In genomic region chr19:35254341-35255297, GRCh38 we compare ENCODE assay signal across 22 cellular contexts. TPM values are rescaled to one million over a fixed set of nuclear protein-coding genes. Genes with fewer than 3 reads are reported as not detected.
DNase-seq lines count a peak whose midpoint lies in the region; ATAC-seq lines count a peak whose summit lies in the region.
"Had no signal": no experiment of that assay in that cellular context is flagged by ENCODE, and none has a peak within 500 bp of the region (broad histone marks: within the 10 kb centered on the region; RNA-seq: fewer than 3 reads in every experiment).

No MANE protein-coding gene starts in this region.

- H3K27me3 ChIP-seq in right cardiac atrium (ENCODE audit: control insufficient read depth, insufficient read depth), result no peaks in the 10 kb centered on the region
- H3K27me3 ChIP-seq: ascending aorta had no signal

- H3K4me3 Mint-ChIP-seq in activated T-cell treated with anti-CD3 and anti-CD28 coated beads, Interleukin-2, amount 50 U/mL, for 24 hours, result no peak overlapping the region
- H3K4me3 Mint-ChIP-seq in activated T-cell treated with anti-CD3 and anti-CD28 coated beads, Interleukin-2, amount 50 U/mL, for 4 hours, result no peak overlapping the region
- no peak overlapping the region for H3K4me3 Mint-ChIP-seq in stimulated activated effector memory CD8-positive, alpha-beta T cell treated with anti-CD3 and anti-CD28 coated beads, Interleukin-12 subunit alpha, Interleukin-12 subunit beta, amount 100 ng/mL, for 72 hours
- H3K4me3 Mint-ChIP-seq: CD14-positive monocyte had no signal

- peaks cover 4% of the 10 kb centered on the region for H3K27me3 Mint-ChIP-seq in activated T-cell treated with anti-CD3 and anti-CD28 coated beads, Interleukin-2, amount 50 U/mL, for 24 hours
- no peaks in the 10 kb centered on the region for H3K27me3 Mint-ChIP-seq in activated T-cell treated with anti-CD3 and anti-CD28 coated beads, Interleukin-2, amount 50 U/mL, for 4 hours (ENCODE audit: low read depth)

- peaks cover 3% of the 10 kb centered on the region for H3K4me1 ChIP-seq in right cardiac atrium (ENCODE audit: control insufficient read depth, insufficient read depth, low read length)
- H3K4me1 ChIP-seq: ascending aorta had no signal

- no peak overlapping the region for H3K4me3 ChIP-seq in right cardiac atrium (ENCODE audit: low read length)
- H3K4me3 ChIP-seq: ascending aorta had no signal

- H3K27ac ChIP-seq in right cardiac atrium (ENCODE audit: low read length), result peak overlapping the region; percentile 39
- H3K27ac ChIP-seq: ascending aorta had no signal

- H3K4me1 Mint-ChIP-seq in activated T-cell treated with anti-CD3 and anti-CD28 coated beads, Interleukin-2, amount 50 U/mL, for 24 hours (ENCODE audit: low read depth), result peaks cover 38% of the 10 kb centered on the region
- peaks cover 32% of the 10 kb centered on the region for H3K4me1 Mint-ChIP-seq in activated T-cell treated with anti-CD3 and anti-CD28 coated beads, Interleukin-2, amount 50 U/mL, for 4 hours (ENCODE audit: low read depth)
- H3K4me1 Mint-ChIP-seq in stimulated activated effector memory CD8-positive, alpha-beta T cell treated with anti-CD3 and anti-CD28 coated beads, Interleukin-12 subunit alpha, Interleukin-12 subunit beta, amount 100 ng/mL, for 72 hours, result peaks cover 23% of the 10 kb centered on the region

- no peak for ATAC-seq in activated T-cell treated with anti-CD3 and anti-CD28 coated beads, Interleukin-2, amount 50 U/mL, for 4 hours
- peak; percentile 66 to 91 for ATAC-seq in right cardiac atrium
- ATAC-seq in stimulated activated effector memory CD8-positive, alpha-beta T cell treated with anti-CD3 and anti-CD28 coated beads, Interleukin-12 subunit alpha, Interleukin-12 subunit beta, amount 100 ng/mL, for 72 hours, result no peak
- no peak for ATAC-seq in GM19397 (IDR thresholded peaks at IDR 0.05; ENCODE audit: unreplicated experiment)
- ATAC-seq: HCT116 had no signal

- H3K9me3 Mint-ChIP-seq in activated T-cell treated with anti-CD3 and anti-CD28 coated beads, Interleukin-2, amount 50 U/mL, for 24 hours, result no peaks in the 10 kb centered on the region
- no peaks in the 10 kb centered on the region for H3K9me3 Mint-ChIP-seq in activated T-cell treated with anti-CD3 and anti-CD28 coated beads, Interleukin-2, amount 50 U/mL, for 4 hours
- H3K9me3 Mint-ChIP-seq in stimulated activated effector memory CD8-positive, alpha-beta T cell treated with anti-CD3 and anti-CD28 coated beads, Interleukin-12 subunit alpha, Interleukin-12 subunit beta, amount 100 ng/mL, for 72 hours, result no peaks in the 10 kb centered on the region

- no peaks in the 10 kb centered on the region for H3K9me3 ChIP-seq in right cardiac atrium (ENCODE audit: control insufficient read depth, low read length)
- H3K9me3 ChIP-seq: ascending aorta had no signal

- intact Hi-C loops in right cardiac atrium (cut with DNase I), result loop anchor here in 1 of 4 donors (10.0 kb wide), 1 partner anchor 100 kb away; the partner anchor contains the start of gene FXYD5

- peak overlapping the region; percentile 34 for H3K27ac Mint-ChIP-seq in activated T-cell treated with anti-CD3 and anti-CD28 coated beads, Interleukin-2, amount 50 U/mL, for 24 hours
- peak overlapping the region; percentile 81 for H3K27ac Mint-ChIP-seq in stimulated activated effector memory CD8-positive, alpha-beta T cell treated with anti-CD3 and anti-CD28 coated beads, Interleukin-12 subunit alpha, Interleukin-12 subunit beta, amount 100 ng/mL, for 72 hours

- WGBS in right cardiac atrium, result 87% methylated on average over 17 of the region's 17 CpGs

- DNase-seq in activated T-cell treated with anti-CD3 and anti-CD28 coated beads, Interleukin-2, amount 50 U/mL, for 24 hours, result peak; percentile 13
- DNase-seq in activated T-cell treated with anti-CD3 and anti-CD28 coated beads, Interleukin-2, amount 50 U/mL, for 4 hours, result no peak
- DNase-seq in activated CD8-positive, alpha-beta memory T cell treated with anti-CD3 and anti-CD28 coated beads, Interleukin-2, amount 50 U/mL, for 48 hours, result peak; percentile 28
- peak in 2 of 3 donors; percentile 56 to 62 for DNase-seq in right cardiac atrium
- no peak for DNase-seq in stimulated activated effector memory CD8-positive, alpha-beta T cell treated with anti-CD3 and anti-CD28 coated beads, Interleukin-12 subunit alpha, Interleukin-12 subunit beta, amount 100 ng/mL, for 72 hours (ENCODE audit: low spot score in 2 of 2)
- DNase-seq in SW480 (ENCODE audit: low spot score), result no peak
- DNase-seq in anterior cingulate cortex (lab: John Stamatoyannopoulos, UW), result no peak
- DNase-seq: DMS79, IMR-90, midbrain, NCI-H1930, NCI-H446 treated with DMSO at 0.1 percent for 48 hours, SIG-M5, T-helper 2 cell had no signal

- peaks cover 38% of the 10 kb centered on the region for H3K36me3 Mint-ChIP-seq in activated T-cell treated with anti-CD3 and anti-CD28 coated beads, Interleukin-2, amount 50 U/mL, for 24 hours (ENCODE audit: low read depth)
- peaks cover 11% of the 10 kb centered on the region for H3K36me3 Mint-ChIP-seq in activated T-cell treated with anti-CD3 and anti-CD28 coated beads, Interleukin-2, amount 50 U/mL, for 4 hours (ENCODE audit: insufficient read depth)
- H3K36me3 Mint-ChIP-seq in stimulated activated effector memory CD8-positive, alpha-beta T cell treated with anti-CD3 and anti-CD28 coated beads, Interleukin-12 subunit alpha, Interleukin-12 subunit beta, amount 100 ng/mL, for 72 hours, result peaks cover 55% of the 10 kb centered on the region

RNA-seq across cellular contexts. Expression of gene LSR, which starts 5.8 kb away (rescaled TPM):
- total RNA-seq in activated T-cell treated with anti-CD3 and anti-CD28 coated beads, Interleukin-2, amount 50 U/mL, for 4 hours, result 10 to 100 TPM; 14.0 to 18.7 (median 17.1) TPM
- total RNA-seq in right cardiac atrium, result 1 to 10 TPM; 4.6 to 8.9 (median 4.8) TPM
- polyA plus RNA-seq in right cardiac atrium, result 5.0 TPM

RNA-seq across cellular contexts. Expression of gene USF2, which starts 14.1 kb away (rescaled TPM):
- total RNA-seq in activated T-cell treated with anti-CD3 and anti-CD28 coated beads, Interleukin-2, amount 50 U/mL, for 4 hours, result 100 to 1,000 TPM; 130 to 145 (median 144) TPM
- 100 to 1,000 TPM; 182 to 270 (median 239) TPM for total RNA-seq in right cardiac atrium
- 332 TPM for polyA plus RNA-seq in right cardiac atrium

RNA-seq across cellular contexts. Expression of gene FAM187B, which starts 26.1 kb away (rescaled TPM):
- total RNA-seq in activated T-cell treated with anti-CD3 and anti-CD28 coated beads, Interleukin-2, amount 50 U/mL, for 4 hours, result not detected
- total RNA-seq in right cardiac atrium, result not detected
- polyA plus RNA-seq in right cardiac atrium, result not detected
- total RNA-seq: A673, ascending aorta, glomerular endothelial cell, IMR-90, skeletal muscle tissue, ureter had no signal
- polyA plus RNA-seq: CD14-positive monocyte, IMR-90 had no signal

RNA-seq across cellular contexts. Expression of gene HAMP, which starts 27.7 kb away (rescaled TPM):
- total RNA-seq in activated T-cell treated with anti-CD3 and anti-CD28 coated beads, Interleukin-2, amount 50 U/mL, for 4 hours, result under 1 TPM; 0.58 to 0.81 (median 0.60) TPM
- total RNA-seq in right cardiac atrium, result 100 to 1,000 TPM; 164 to 286 (median 230) TPM
- polyA plus RNA-seq in right cardiac atrium, result 406 TPM
- total RNA-seq: ascending aorta, skeletal muscle tissue had no signal
- polyA plus RNA-seq: CD14-positive monocyte, IMR-90 had no signal

RNA-seq across cellular contexts. Expression of gene MAG, which starts 37.3 kb away (rescaled TPM):
- under 1 TPM in 1 of 3 donors, not detected in 2; 0.29 TPM for total RNA-seq in activated T-cell treated with anti-CD3 and anti-CD28 coated beads, Interleukin-2, amount 50 U/mL, for 4 hours
- total RNA-seq in right cardiac atrium, result not detected
- 1.3 TPM for polyA plus RNA-seq in right cardiac atrium
- total RNA-seq: A673, ascending aorta, glomerular endothelial cell, IMR-90, ureter had no signal
- polyA plus RNA-seq: CD14-positive monocyte, IMR-90 had no signal

Comparison
In these comparisons a context has a peak if more than half of its experiments do, and no peak if none do; other contexts are left out.
1. DNase-seq: peak in activated T-cell treated with anti-CD3 and anti-CD28 coated beads, Interleukin-2, amount 50 U/mL, for 24 hours (single experiment), activated CD8-positive, alpha-beta memory T cell treated with anti-CD3 and anti-CD28 coated beads, Interleukin-2, amount 50 U/mL, for 48 hours (single experiment) and right cardiac atrium (2 of 3); none in activated T-cell treated with anti-CD3 and anti-CD28 coated beads, Interleukin-2, amount 50 U/mL, for 4 hours (single experiment), stimulated activated effector memory CD8-positive, alpha-beta T cell treated with anti-CD3 and anti-CD28 coated beads, Interleukin-12 subunit alpha, Interleukin-12 subunit beta, amount 100 ng/mL, for 72 hours (0 of 2), SW480 (single experiment) and anterior cingulate cortex (0 of 58).
2. ATAC-seq: peak in right cardiac atrium (2 of 2); none in activated T-cell treated with anti-CD3 and anti-CD28 coated beads, Interleukin-2, amount 50 U/mL, for 4 hours (0 of 2), stimulated activated effector memory CD8-positive, alpha-beta T cell treated with anti-CD3 and anti-CD28 coated beads, Interleukin-12 subunit alpha, Interleukin-12 subunit beta, amount 100 ng/mL, for 72 hours (single experiment) and GM19397 (single experiment).